8 cellular contexts compared by ENCODE assay signal in the genomic region with DNA sequence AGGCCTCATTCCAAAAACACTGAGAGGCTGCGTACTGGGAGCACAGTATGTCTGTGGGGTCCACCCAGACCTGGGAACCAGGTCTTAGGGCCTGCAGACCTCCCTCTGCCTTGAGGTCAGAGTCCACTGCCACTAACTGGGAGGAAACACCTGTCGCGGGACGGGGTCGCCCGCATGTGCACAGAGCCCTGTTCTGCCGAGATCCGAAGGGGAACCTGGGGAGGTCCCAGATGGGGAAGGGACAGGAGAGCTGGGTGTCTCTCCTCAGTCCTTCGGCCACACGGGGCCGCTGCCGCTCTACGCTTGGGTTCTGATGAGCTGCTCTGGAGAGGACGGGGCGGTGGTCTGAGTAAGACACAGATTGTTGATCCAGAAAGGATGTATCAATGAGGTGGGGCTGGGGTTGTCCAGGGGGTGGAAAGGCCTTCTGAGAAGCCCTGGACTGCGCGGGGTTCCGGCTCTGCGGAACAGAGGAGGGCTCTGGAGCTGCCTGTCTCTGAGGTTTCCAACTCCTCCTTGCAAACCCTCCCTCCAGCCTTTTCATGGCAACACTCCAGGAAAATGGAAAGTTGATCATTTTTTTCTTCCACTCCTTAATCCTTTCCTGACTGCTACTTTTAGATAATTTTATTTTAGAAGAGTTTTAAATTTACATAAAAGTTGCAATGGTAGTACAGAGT. TPM values are rescaled to one million over a fixed set of nuclear protein-coding genes. Genes with fewer than 3 reads are reported as not detected.
DNase-seq lines count a peak whose midpoint lies in the region; ATAC-seq, FAIRE-seq and TF ChIP-seq lines count a peak whose summit lies in the region.
"Not testable (repeated sequence)": the region's sequence is repeated elsewhere in the genome, so short reads cannot be mapped to it uniquely, and the experiment has no call there.

No MANE protein-coding gene starts in this region.

- peaks cover 53% of the 10 kb centered on the region for H3K27me3 ChIP-seq in GM23248 (replicated peaks; ENCODE audit: insufficient read depth)
- peaks cover 14% of the 10 kb centered on the region for H3K27me3 ChIP-seq in SJCRH30
- H3K27me3 ChIP-seq in endothelial cell of umbilical vein (ENCODE audit: control insufficient read depth in 2 of 2, insufficient read depth in 2 of 2, low read length in 2 of 2) = peaks cover 36 to 42% of the 10 kb centered on the region in 2 experiments
- H3K27me3 ChIP-seq in lung (ENCODE audit: control insufficient read depth, insufficient read depth) = not testable (repeated sequence)

- peak overlapping the region; percentile 61 for H3K4me3 ChIP-seq in GM23248
- H3K4me3 ChIP-seq in SJCRH30; endothelial cell of umbilical vein (replicated peaks in 1 of 3; ENCODE audit: insufficient read depth in 1 of 3, low read depth in 1 of 3, low read length in 3 of 3); lung: not testable (repeated sequence)

- intact Hi-C loops in endothelial cell of umbilical vein (cut with micrococcal nuclease) = loop anchor here (1.0 to 10.0 kb wide), 6 partner anchors 29 to 603 kb away; a partner anchor contains a TSS

- not testable (repeated sequence) for H3K9ac ChIP-seq in GM23248; endothelial cell of umbilical vein (replicated peaks; ENCODE audit: extremely low read depth, insufficient read depth, low read length)

- H3K36me3 ChIP-seq in GM23248 (ENCODE audit: low read depth); SJCRH30; endothelial cell of umbilical vein (ENCODE audit: control insufficient read depth in 2 of 2, extremely low read depth in 1 of 2, insufficient read depth in 2 of 2, low read length in 2 of 2); lung (ENCODE audit: control insufficient read depth in 2 of 2, insufficient read depth in 2 of 2, low read length in 2 of 2): not testable (repeated sequence)

- not testable (repeated sequence) for H3K9me1 ChIP-seq in endothelial cell of umbilical vein (replicated peaks; ENCODE audit: control insufficient read depth, extremely low read depth, insufficient read depth, low read length)

- peak; percentile 81 to 88 for TF ChIP-seq CTCF in endothelial cell of umbilical vein (IDR thresholded peaks at IDR 0.05; ENCODE audit: extremely low read depth in 1 of 2, insufficient read depth in 1 of 2, low read depth in 1 of 2, low read length in 2 of 2)
- peak; percentile 83 for TF ChIP-seq CTCF in lung (IDR thresholded peaks at IDR 0.05; ENCODE audit: control extremely low read depth, extremely low read depth)

- POLR2A ChIA-PET in endothelial cell of umbilical vein (lab: Charles Lee) = interaction anchor here (0.6 to 1.7 kb wide), 4 partner anchors 63 to 133 kb away, joined by 4 to 12 read pairs (median 6); no protein-coding TSS in a partner anchor

- ATAC-seq in lung (ENCODE audit: insufficient read depth, low FRiP score) = peak; percentile 67

- H3K4me1 ChIP-seq in GM23248 (ENCODE audit: insufficient read depth); SJCRH30; lung (ENCODE audit: control insufficient read depth in 2 of 2, insufficient read depth in 2 of 2, low read length in 2 of 2): not testable (repeated sequence)
- peaks cover 11% of the 10 kb centered on the region for H3K4me1 ChIP-seq in endothelial cell of umbilical vein (ENCODE audit: control insufficient read depth, extremely low read depth, insufficient read depth, low read length)

- dilution Hi-C loops in endothelial cell of umbilical vein (cut with MboI; ENCODE audit: extremely low pct_ligation_motif_present, low sequenced_read_pairs) = not testable (repeated sequence)

- H3K79me2 ChIP-seq in GM23248 (ENCODE audit: insufficient read depth); endothelial cell of umbilical vein (ENCODE audit: control insufficient read depth, insufficient read depth, low read length): not testable (repeated sequence)

- not testable (repeated sequence) for H3K9me2 ChIP-seq in GM23248 (ENCODE audit: insufficient read depth)

- H4K20me1 ChIP-seq in GM23248 (ENCODE audit: insufficient read depth); endothelial cell of umbilical vein (replicated peaks; ENCODE audit: control insufficient read depth, extremely low read depth, insufficient read depth, low read length): not testable (repeated sequence)

- WGBS in GM23248 (ENCODE audit: low coverage in 1 of 2, low lambda C conversion rate in 2 of 2, missing lambda C conversion rate in 2 of 2), 2 experiments = 1% methylated on average over 18 to 19 of the region's 19 CpGs
- 1 to 2% methylated on average over 19 of the region's 19 CpGs for WGBS in lung, 2 donors

- CTCF ChIA-PET in endothelial cell of umbilical vein (lab: Charles Lee) = interaction anchor here (0.6 to 9.8 kb wide), 44 partner anchors 8 to 711 kb away, joined by 3 to 522 read pairs (median 5); a partner anchor contains a TSS

- not testable (repeated sequence) for TF ChIP-seq POLR2A in endothelial cell of umbilical vein (IDR thresholded peaks at IDR 0.05; ENCODE audit: low read depth, low read length)

- not testable (repeated sequence) for H3K27ac ChIP-seq in GM23248; SJCRH30; endothelial cell of umbilical vein (ENCODE audit: insufficient read depth, low read depth, low read length); lung (ENCODE audit: low read depth in 1 of 2, low read length in 1 of 2)

- in situ Hi-C loops in GM23248 (cut with MboI) = loop anchor here (5.0 kb wide), 1 partner anchor 55 kb away; no protein-coding TSS in a partner anchor

- peak; percentile 88 for DNase-seq in CD1c-positive myeloid dendritic cell (ENCODE audit: extremely low spot score)
- DNase-seq in GM23248 = peak; percentile 82
- DNase-seq in NAMALWA (ENCODE audit: low spot score) = peak; percentile 91
- DNase-seq in SJCRH30 = peak; percentile 72 to 80
- peak; percentile 89 to 90 for DNase-seq in activated T-cell treated with anti-CD3 and anti-CD28 coated beads, Interleukin-2, amount 50 U/mL, for 48 hours
- DNase-seq in endothelial cell of umbilical vein (ENCODE audit: low read depth, low spot score) = peak; percentile 77
- DNase-seq in lung (ENCODE audit: low spot score) = peak; percentile 74
- peak; percentile 78 to 81 for DNase-seq in stimulated activated CD4-positive, alpha-beta T cell treated with anti-CD3 and anti-CD28 coated beads, Interleukin-4, amount 100 ng/mL, for 48 hours (ENCODE audit: low read depth in 2 of 2)

- H3F3A ChIP-seq in GM23248 (ENCODE audit: insufficient read depth) = not testable (repeated sequence)

- H2AFZ ChIP-seq in GM23248 = peak overlapping the region; percentile 54; the same call in 1 of the 2 replicates
- not testable (repeated sequence) for H2AFZ ChIP-seq in endothelial cell of umbilical vein (ENCODE audit: low read depth, low read length)

- H3K4me2 ChIP-seq in GM23248 (ENCODE audit: unreplicated experiment) (peak overlapping the region; percentile 75), endothelial cell of umbilical vein (ENCODE audit: insufficient read depth, low read length) (peak overlapping the region; percentile 10)

- not testable (repeated sequence) for BruUV-seq in endothelial cell of umbilical vein (replicated peaks; lab: Mats Ljungman, UMichigan)

- peak; percentile 87 for FAIRE-seq in endothelial cell of umbilical vein (lab: Jason Lieb, UNC)

- H3K9me3 ChIP-seq in GM23248 (ENCODE audit: low read depth); SJCRH30 (replicated peaks); endothelial cell of umbilical vein (replicated peaks; ENCODE audit: control insufficient read depth, insufficient read depth, low read length); lung (ENCODE audit: control insufficient read depth in 2 of 2, insufficient read depth in 1 of 2, low read length in 1 of 2): not testable (repeated sequence)

RNA-seq across cellular contexts. Expression of a gene that starts 7.2 kb away (rescaled TPM):
- total RNA-seq in GM23248 (2014; rRNA removed; shearing (Covaris generic)) = 190 and 203 TPM in 2 replicates
- polyA plus RNA-seq in GM23248 (2016; fragmentation: Nextera tagmentation; extraction: Ambion mirVana) = 123 and 130 TPM in 2 replicates
- 24.6 and 26.0 TPM in 2 replicates for total RNA-seq in SJCRH30 (2014; rRNA removed; shearing (Covaris generic))
- total RNA-seq in endothelial cell of umbilical vein = 249 and 271 TPM in 2 replicates
- 277 and 298 TPM in 2 replicates for polyA plus RNA-seq in endothelial cell of umbilical vein
- 254 and 295 TPM in 2 replicates for polyA plus RNA-seq in endothelial cell of umbilical vein (2011; cell fraction: cytosol; rRNA removed)
- polyA plus RNA-seq in endothelial cell of umbilical vein (2011; cell fraction: nucleus; rRNA removed) = 225 and 229 TPM in 2 replicates
- polyA plus RNA-seq in endothelial cell of umbilical vein (2012) = 225 and 308 TPM in 2 replicates
- 251 and 253 TPM in 2 replicates for polyA minus RNA-seq in endothelial cell of umbilical vein
- polyA minus RNA-seq in endothelial cell of umbilical vein (2011; cell fraction: cytosol; rRNA and poly(A)+ RNA removed) = 24.6 TPM
- 74.0 and 113 TPM in 2 replicates for polyA minus RNA-seq in endothelial cell of umbilical vein (2011; cell fraction: nucleus; rRNA and poly(A)+ RNA removed)
- 100 to 1,000 TPM; 502 to 611 TPM for total RNA-seq in lung
- polyA plus RNA-seq in lung = 1,000 to 10,000 TPM in 1 of 2 donors, 100 to 1,000 TPM in 1; 618 to 1,209 TPM
